ENCODE assay signal across 1 cellular context in the genomic region with DNA sequence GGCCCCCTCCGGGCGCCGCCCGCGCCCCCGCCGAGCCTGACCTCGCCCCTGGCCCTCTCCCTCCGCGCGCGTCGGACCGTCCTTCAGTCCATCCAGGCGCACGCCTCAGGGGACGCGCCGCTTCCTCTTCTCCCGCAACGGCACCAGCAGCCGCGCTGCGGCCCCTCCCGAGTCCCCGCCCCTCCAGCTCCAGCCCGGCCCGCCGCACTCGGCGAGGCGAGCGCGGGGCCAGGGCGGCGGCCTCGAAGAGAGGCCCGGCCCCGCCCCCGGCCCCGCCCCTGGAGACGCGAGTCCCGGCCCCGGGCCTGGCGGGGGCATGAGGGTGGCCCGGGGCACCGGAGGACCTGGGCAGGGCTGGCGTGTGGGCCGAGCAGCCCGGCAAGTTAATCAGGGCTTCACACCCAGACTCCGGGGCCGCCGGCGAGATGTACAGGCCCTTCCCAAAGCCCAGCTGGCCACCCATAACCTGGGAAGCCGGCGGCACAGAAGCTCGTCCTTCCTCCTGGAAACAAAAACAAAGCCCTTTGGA.
A peak's percentile ranks its signal among the peaks of the same experiment; 100 is the strongest.
TF ChIP-seq lines count a peak whose summit lies in the region.

Gene IGSF3, minus strand, starts transcription at position 157 of the 529 bp plus-strand sequence. CDS start 1,407 bp downstream, outside the sequence.

TF ChIP-seq in H1, 55 proteins besides CTCF, POLR2A, EP300 and RAD21 (continued from another document):
- TF ChIP-seq, protein P1, sequence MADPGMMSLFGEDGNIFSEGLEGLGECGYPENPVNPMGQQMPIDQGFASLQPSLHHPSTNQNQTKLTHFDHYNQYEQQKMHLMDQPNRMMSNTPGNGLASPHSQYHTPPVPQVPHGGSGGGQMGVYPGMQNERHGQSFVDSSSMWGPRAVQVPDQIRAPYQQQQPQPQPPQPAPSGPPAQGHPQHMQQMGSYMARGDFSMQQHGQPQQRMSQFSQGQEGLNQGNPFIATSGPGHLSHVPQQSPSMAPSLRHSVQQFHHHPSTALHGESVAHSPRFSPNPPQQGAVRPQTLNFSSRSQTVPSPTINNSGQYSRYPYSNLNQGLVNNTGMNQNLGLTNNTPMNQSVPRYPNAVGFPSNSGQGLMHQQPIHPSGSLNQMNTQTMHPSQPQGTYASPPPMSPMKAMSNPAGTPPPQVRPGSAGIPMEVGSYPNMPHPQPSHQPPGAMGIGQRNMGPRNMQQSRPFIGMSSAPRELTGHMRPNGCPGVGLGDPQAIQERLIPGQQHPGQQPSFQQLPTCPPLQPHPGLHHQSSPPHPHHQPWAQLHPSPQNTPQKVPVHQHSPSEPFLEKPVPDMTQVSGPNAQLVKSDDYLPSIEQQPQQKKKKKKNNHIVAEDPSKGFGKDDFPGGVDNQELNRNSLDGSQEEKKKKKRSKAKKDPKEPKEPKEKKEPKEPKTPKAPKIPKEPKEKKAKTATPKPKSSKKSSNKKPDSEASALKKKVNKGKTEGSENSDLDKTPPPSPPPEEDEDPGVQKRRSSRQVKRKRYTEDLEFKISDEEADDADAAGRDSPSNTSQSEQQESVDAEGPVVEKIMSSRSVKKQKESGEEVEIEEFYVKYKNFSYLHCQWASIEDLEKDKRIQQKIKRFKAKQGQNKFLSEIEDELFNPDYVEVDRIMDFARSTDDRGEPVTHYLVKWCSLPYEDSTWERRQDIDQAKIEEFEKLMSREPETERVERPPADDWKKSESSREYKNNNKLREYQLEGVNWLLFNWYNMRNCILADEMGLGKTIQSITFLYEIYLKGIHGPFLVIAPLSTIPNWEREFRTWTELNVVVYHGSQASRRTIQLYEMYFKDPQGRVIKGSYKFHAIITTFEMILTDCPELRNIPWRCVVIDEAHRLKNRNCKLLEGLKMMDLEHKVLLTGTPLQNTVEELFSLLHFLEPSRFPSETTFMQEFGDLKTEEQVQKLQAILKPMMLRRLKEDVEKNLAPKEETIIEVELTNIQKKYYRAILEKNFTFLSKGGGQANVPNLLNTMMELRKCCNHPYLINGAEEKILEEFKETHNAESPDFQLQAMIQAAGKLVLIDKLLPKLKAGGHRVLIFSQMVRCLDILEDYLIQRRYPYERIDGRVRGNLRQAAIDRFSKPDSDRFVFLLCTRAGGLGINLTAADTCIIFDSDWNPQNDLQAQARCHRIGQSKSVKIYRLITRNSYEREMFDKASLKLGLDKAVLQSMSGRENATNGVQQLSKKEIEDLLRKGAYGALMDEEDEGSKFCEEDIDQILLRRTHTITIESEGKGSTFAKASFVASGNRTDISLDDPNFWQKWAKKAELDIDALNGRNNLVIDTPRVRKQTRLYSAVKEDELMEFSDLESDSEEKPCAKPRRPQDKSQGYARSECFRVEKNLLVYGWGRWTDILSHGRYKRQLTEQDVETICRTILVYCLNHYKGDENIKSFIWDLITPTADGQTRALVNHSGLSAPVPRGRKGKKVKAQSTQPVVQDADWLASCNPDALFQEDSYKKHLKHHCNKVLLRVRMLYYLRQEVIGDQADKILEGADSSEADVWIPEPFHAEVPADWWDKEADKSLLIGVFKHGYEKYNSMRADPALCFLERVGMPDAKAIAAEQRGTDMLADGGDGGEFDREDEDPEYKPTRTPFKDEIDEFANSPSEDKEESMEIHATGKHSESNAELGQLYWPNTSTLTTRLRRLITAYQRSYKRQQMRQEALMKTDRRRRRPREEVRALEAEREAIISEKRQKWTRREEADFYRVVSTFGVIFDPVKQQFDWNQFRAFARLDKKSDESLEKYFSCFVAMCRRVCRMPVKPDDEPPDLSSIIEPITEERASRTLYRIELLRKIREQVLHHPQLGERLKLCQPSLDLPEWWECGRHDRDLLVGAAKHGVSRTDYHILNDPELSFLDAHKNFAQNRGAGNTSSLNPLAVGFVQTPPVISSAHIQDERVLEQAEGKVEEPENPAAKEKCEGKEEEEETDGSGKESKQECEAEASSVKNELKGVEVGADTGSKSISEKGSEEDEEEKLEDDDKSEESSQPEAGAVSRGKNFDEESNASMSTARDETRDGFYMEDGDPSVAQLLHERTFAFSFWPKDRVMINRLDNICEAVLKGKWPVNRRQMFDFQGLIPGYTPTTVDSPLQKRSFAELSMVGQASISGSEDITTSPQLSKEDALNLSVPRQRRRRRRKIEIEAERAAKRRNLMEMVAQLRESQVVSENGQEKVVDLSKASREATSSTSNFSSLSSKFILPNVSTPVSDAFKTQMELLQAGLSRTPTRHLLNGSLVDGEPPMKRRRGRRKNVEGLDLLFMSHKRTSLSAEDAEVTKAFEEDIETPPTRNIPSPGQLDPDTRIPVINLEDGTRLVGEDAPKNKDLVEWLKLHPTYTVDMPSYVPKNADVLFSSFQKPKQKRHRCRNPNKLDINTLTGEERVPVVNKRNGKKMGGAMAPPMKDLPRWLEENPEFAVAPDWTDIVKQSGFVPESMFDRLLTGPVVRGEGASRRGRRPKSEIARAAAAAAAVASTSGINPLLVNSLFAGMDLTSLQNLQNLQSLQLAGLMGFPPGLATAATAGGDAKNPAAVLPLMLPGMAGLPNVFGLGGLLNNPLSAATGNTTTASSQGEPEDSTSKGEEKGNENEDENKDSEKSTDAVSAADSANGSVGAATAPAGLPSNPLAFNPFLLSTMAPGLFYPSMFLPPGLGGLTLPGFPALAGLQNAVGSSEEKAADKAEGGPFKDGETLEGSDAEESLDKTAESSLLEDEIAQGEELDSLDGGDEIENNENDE (IDR thresholded peaks at IDR 0.05; ENCODE audit: insufficient replicate concordance, low read length) = no peak
- TF ChIP-seq ASH2L (IDR thresholded peaks at IDR 0.05; ENCODE audit: low read length) (peak; percentile 11), POU5F1 (IDR thresholded peaks at IDR 0.05; ENCODE audit: low read depth, low read length) (no peak), ZNF274 (IDR thresholded peaks at IDR 0.05; ENCODE audit: borderline replicate concordance, extremely low read depth, low read length) (no peak), CREB1 (IDR thresholded peaks at IDR 0.05) (no peak), TBP (IDR thresholded peaks at IDR 0.05; ENCODE audit: low read depth, low read length) (peak; percentile 18; the same call in 1 of the 2 replicates)
